14 cellular contexts compared by ENCODE assay signal in genomic region chr9:124353811-124354274, GRCh38.
DNase-seq lines count a peak whose midpoint lies in the region; ATAC-seq, FAIRE-seq and TF ChIP-seq lines count a peak whose summit lies in the region.
"Had no signal": no experiment of that assay in that cellular context is flagged by ENCODE, and none has a peak within 500 bp of the region (broad histone marks: within the 10 kb centered on the region; RNA-seq: fewer than 3 reads in every experiment).

No MANE protein-coding gene starts in this region.

- POLR2A ChIA-PET in WTC11 (lab: Charles Lee): no interaction called here

- no peak for FAIRE-seq in GM12891 (lab: Jason Lieb, UNC)
- FAIRE-seq: keratinocyte, TTC549 had no signal

- CTCF ChIA-PET in WTC11 (lab: Charles Lee): no interaction called here

- DNase-seq in GM12891 (ENCODE audit: insufficient read length, low spot score) (no peak), WTC11 (ENCODE audit: low spot score) (no peak), fibroblast of the aortic adventitia (ENCODE audit: low read depth) (peak; percentile 33), skeletal muscle cell (ENCODE audit: low read depth) (peak; percentile 33)
- DNase-seq in effector memory CD8-positive, alpha-beta T cell: no peak
- DNase-seq: body of pancreas; stimulated activated CD4-positive, alpha-beta T cell treated with anti-CD3 and anti-CD28 coated beads, Interleukin-1b, Interleukin-23, amount 100 ng/mL, for 48 hours; stimulated activated naive CD8-positive, alpha-beta T cell treated with anti-CD3 and anti-CD28 coated beads, Interleukin-15, amount 100 ng/mL, for 72 hours had no signal

- peak overlapping the region; percentile 63 for H3K27ac Mint-ChIP-seq in WTC11
- peak overlapping the region in 1 of 2 donors; percentile 80 for H3K27ac Mint-ChIP-seq in effector memory CD8-positive, alpha-beta T cell

- no peak overlapping the region for H3K4me3 Mint-ChIP-seq in WTC11
- no peak overlapping the region for H3K4me3 Mint-ChIP-seq in effector memory CD8-positive, alpha-beta T cell
- H3K4me3 Mint-ChIP-seq: stimulated activated naive CD8-positive, alpha-beta T cell treated with anti-CD3 and anti-CD28 coated beads, Interleukin-15, amount 100 ng/mL, for 72 hours had no signal

- peak; percentile 38; the same call in 1 of the 2 replicates for TF ChIP-seq POLR2A in GM12891 (IDR thresholded peaks at IDR 0.05; ENCODE audit: low read depth, low read length)

- H3K27me3 Mint-ChIP-seq in WTC11 (ENCODE audit: low read depth): no peaks in the 10 kb centered on the region
- H3K27me3 Mint-ChIP-seq in effector memory CD8-positive, alpha-beta T cell: no peaks in the 10 kb centered on the region
- H3K27me3 Mint-ChIP-seq: stimulated activated naive CD8-positive, alpha-beta T cell treated with anti-CD3 and anti-CD28 coated beads, Interleukin-15, amount 100 ng/mL, for 72 hours had no signal

- 0 out of 2 replicates have a peak, but pooled peaks cover 6% of the 10 kb centered on the region for H3K4me1 Mint-ChIP-seq in WTC11
- H3K4me1 Mint-ChIP-seq in effector memory CD8-positive, alpha-beta T cell (ENCODE audit: low read depth in 2 of 2): peaks cover 12 to 13% of the 10 kb centered on the region in 2 donors

- no peak overlapping the region for H3K4me3 ChIP-seq in fibroblast of the aortic adventitia (ENCODE audit: low read depth, low read length)
- no peak overlapping the region for H3K4me3 ChIP-seq in skeletal muscle cell (ENCODE audit: low read depth, low read length)
- H3K4me3 ChIP-seq: body of pancreas, esophagus muscularis mucosa had no signal

- no peak for TF ChIP-seq CTCF in WTC11 (IDR thresholded peaks at IDR 0.05)
- TF ChIP-seq CTCF in fibroblast of the aortic adventitia (IDR thresholded peaks at IDR 0.05; ENCODE audit: insufficient read depth, low read length): no peak

- ATAC-seq in WTC11: no peak
- ATAC-seq in GM18868 (IDR thresholded peaks at IDR 0.05; ENCODE audit: unreplicated experiment): no peak
- no peak for ATAC-seq in GM19351 (IDR thresholded peaks at IDR 0.05; ENCODE audit: unreplicated experiment)
- ATAC-seq in effector memory CD8-positive, alpha-beta T cell (replicated peaks): no peak
- ATAC-seq: body of pancreas; Right ventricle myocardium inferior; stimulated activated naive CD8-positive, alpha-beta T cell treated with anti-CD3 and anti-CD28 coated beads, Interleukin-15, amount 100 ng/mL, for 72 hours had no signal

- H3K36me3 Mint-ChIP-seq in WTC11: peaks cover 35% of the 10 kb centered on the region
- H3K36me3 Mint-ChIP-seq in effector memory CD8-positive, alpha-beta T cell (ENCODE audit: insufficient read depth): peaks cover 53% of the 10 kb centered on the region

- H3K9me3 Mint-ChIP-seq in WTC11: no peaks in the 10 kb centered on the region
- no peaks in the 10 kb centered on the region for H3K9me3 Mint-ChIP-seq in effector memory CD8-positive, alpha-beta T cell
- H3K9me3 Mint-ChIP-seq: stimulated activated naive CD8-positive, alpha-beta T cell treated with anti-CD3 and anti-CD28 coated beads, Interleukin-15, amount 100 ng/mL, for 72 hours had no signal

TF ChIP-seq in GM12891, 5 proteins besides CTCF, POLR2A, EP300 and RAD21:
- TF ChIP-seq TAF1 (IDR thresholded peaks at IDR 0.05; ENCODE audit: low read depth, low read length): no peak
- TF ChIP-seq PAX5 (IDR thresholded peaks at IDR 0.05; ENCODE audit: insufficient read depth, low read length, severe bottlenecking): no peak
- no peak; the same call in 1 of the 2 replicates for TF ChIP-seq POU2F2 (IDR thresholded peaks at IDR 0.05; ENCODE audit: low read depth, low read length)
- TF ChIP-seq SPI1 (IDR thresholded peaks at IDR 0.05; ENCODE audit: low read depth, low read length): no peak
- TF ChIP-seq POLR2AphosphoS5 (IDR thresholded peaks at IDR 0.05; ENCODE audit: low read depth, low read length): no peak; the same call in none of the 2 replicates

TF ChIP-seq in WTC11, 78 proteins besides CTCF, POLR2A, EP300 and RAD21:
- TF ChIP-seq PRDM15 (CRISPR knock-in tag; IDR thresholded peaks at IDR 0.05) (no peak), ATF3 (CRISPR knock-in tag; conservative IDR thresholded peaks at IDR 0.05) (no peak), ZNF232 (CRISPR knock-in tag; IDR thresholded peaks at IDR 0.05) (no peak), USF1 (CRISPR knock-in tag; IDR thresholded peaks at IDR 0.05) (no peak), ZMAT4 (CRISPR knock-in tag; IDR thresholded peaks at IDR 0.05) (no peak), ETV6 (CRISPR knock-in tag; IDR thresholded peaks at IDR 0.05) (no peak), MYBL2 (CRISPR knock-in tag; IDR thresholded peaks at IDR 0.05) (no peak), FOXJ3 (CRISPR knock-in tag; IDR thresholded peaks at IDR 0.05; ENCODE audit: borderline replicate concordance) (no peak), NFE2L1 (CRISPR knock-in tag; IDR thresholded peaks at IDR 0.05) (no peak), SP1 (CRISPR knock-in tag; conservative IDR thresholded peaks at IDR 0.05) (no peak), ZNF396 (CRISPR knock-in tag; IDR thresholded peaks at IDR 0.05; ENCODE audit: borderline replicate concordance) (no peak), ELF4 (CRISPR knock-in tag; IDR thresholded peaks at IDR 0.05; ENCODE audit: low read depth) (no peak), GTF2I (CRISPR knock-in tag; conservative IDR thresholded peaks at IDR 0.05) (no peak), JUN (CRISPR knock-in tag; IDR thresholded peaks at IDR 0.05) (no peak)
TF ChIP-seq in WTC11: peak in this region for 0.

Comparison
In these comparisons a context has a peak if more than half of its experiments do, and no peak if none do; other contexts are left out.
1. DNase-seq: peak in fibroblast of the aortic adventitia (single experiment) and skeletal muscle cell (single experiment); none in GM12891 (single experiment), WTC11 (single experiment) and effector memory CD8-positive, alpha-beta T cell (0 of 3).